ENCODE assay signal across 25 cellular contexts in genomic region chr11:78733031-78733430, GRCh38.
DNase-seq lines count a peak whose midpoint lies in the region; ATAC-seq, FAIRE-seq and TF ChIP-seq lines count a peak whose summit lies in the region.
"Had no signal": no experiment of that assay in that cellular context is flagged by ENCODE, and none has a peak within 500 bp of the region (broad histone marks: within the 10 kb centered on the region; RNA-seq: fewer than 3 reads in every experiment).

No MANE protein-coding gene starts in this region.

- H3K27ac ChIP-seq in body of pancreas (no peak overlapping the region), left lung (no peak overlapping the region)
- H3K27ac ChIP-seq: 22Rv1, PC-9 had no signal

- ATAC-seq in esophagus mucosa: peak; percentile 87
- no peak for ATAC-seq in body of pancreas
- ATAC-seq in left lung: no peak
- ATAC-seq: CD8-positive, alpha-beta T cell; HCT116 had no signal

- peak; percentile 32 for DNase-seq in DMS 273 (lab: John Stamatoyannopoulos, UW; ENCODE audit: unreplicated experiment)
- no peak for DNase-seq in DMS 273 treated with DMSO at 0.1 percent for 48 hours (lab: John Stamatoyannopoulos, UW)
- DNase-seq in NOMO-1 treated with dmso at 0.1 percent for 144 hours (lab: John Stamatoyannopoulos, UW; ENCODE audit: unreplicated experiment): peak; percentile 40
- peak; percentile 19 for DNase-seq in pons (ENCODE audit: low spot score)
- no peak for DNase-seq in HTR-8/SVneo (ENCODE audit: insufficient read length, low spot score)
- DNase-seq in body of pancreas: no peak
- DNase-seq in left lung: no peak
- DNase-seq: ACHN; AML-193; C1 segment of cervical spinal cord; CD8-positive, alpha-beta T cell; DMS53; GF-D8; Kasumi-1; NCI-H1048; NCI-H1417 treated with DMSO at 0.1 percent for 48 hours; NCI-H187; NCI-H748 treated with DMSO at 0.1 percent for 48 hours; PC-9; RPMI8226; SHP77 had no signal

- H3K4me3 ChIP-seq in body of pancreas (no peak overlapping the region), left lung (no peak overlapping the region)
- H3K4me3 ChIP-seq: PC-9 had no signal

- intact Hi-C loops in body of pancreas (cut with DNase I) (no loop called here), left lung (cut with DNase I) (no loop called here)

- H3K9me3 ChIP-seq in body of pancreas (no peaks in the 10 kb centered on the region), left lung (no peaks in the 10 kb centered on the region)

- TF ChIP-seq CTCF in body of pancreas (IDR thresholded peaks at IDR 0.05) (no peak), left lung (IDR thresholded peaks at IDR 0.05) (no peak)

- FAIRE-seq in HTR-8/SVneo (lab: Jason Lieb, UNC): no peak
- FAIRE-seq: H1 had no signal

- H3K27me3 ChIP-seq in body of pancreas (no peaks in the 10 kb centered on the region), left lung (no peaks in the 10 kb centered on the region)

- no peak for TF ChIP-seq POLR2A in body of pancreas (IDR thresholded peaks at IDR 0.05)

- H3K4me1 ChIP-seq in body of pancreas: no peaks in the 10 kb centered on the region
- H3K4me1 ChIP-seq in left lung: no peaks in the 10 kb centered on the region

- H3K36me3 ChIP-seq in body of pancreas (replicated peaks in 1 of 2; ENCODE audit: insufficient read depth in 1 of 2, low read depth in 2 of 2): no peaks in the 10 kb centered on the region
- H3K36me3 ChIP-seq in left lung: no peaks in the 10 kb centered on the region

Comparison
In these comparisons a context has a peak if more than half of its experiments do, and no peak if none do; other contexts are left out.
1. DNase-seq: peak in DMS 273 (single experiment), NOMO-1 treated with dmso at 0.1 percent for 144 hours (single experiment) and pons (single experiment); none in DMS 273 treated with DMSO at 0.1 percent for 48 hours (single experiment), HTR-8/SVneo (single experiment), body of pancreas (0 of 4) and left lung (0 of 2).